Comparison of ENCODE assay signal across 12 cellular contexts in genomic region chr11:120893431-120894206, GRCh38.
DNase-seq lines count a peak whose midpoint lies in the region; ATAC-seq, FAIRE-seq and TF ChIP-seq lines count a peak whose summit lies in the region.
"Had no signal": no experiment of that assay in that cellular context is flagged by ENCODE, and none has a peak within 500 bp of the region (broad histone marks: within the 10 kb centered on the region; RNA-seq: fewer than 3 reads in every experiment).

No MANE protein-coding gene starts in this region.

- H3K27ac Mint-ChIP-seq in endothelial cell (ENCODE audit: unreplicated experiment), result no peak overlapping the region
- H3K27ac Mint-ChIP-seq: T-helper 1 cell treated with Interleukin-12 subunit alpha and Interleukin-12 subunit beta and Interleukin-4 antibody, amounts not matched to agents 30 μg/mL and 1 μg/mL, for 36 hours had no signal

- POLR2A ChIA-PET in GM10248 (lab: Yijun Ruan, JAX), result no interaction called here

- DNase-seq in GM10248 (ENCODE audit: extremely low spot score) (peak; percentile 39), GM19239 (ENCODE audit: insufficient read length, low spot score) (peak; percentile 40), endothelial cell (ENCODE audit: low spot score) (no peak), cerebellar nuclear complex (lab: John Stamatoyannopoulos, UW) (no peak), posterior vena cava (ENCODE audit: low spot score) (no peak)
- DNase-seq: activated CD4-positive, alpha-beta T cell treated with anti-CD3 and anti-CD28 coated beads for 48 hours; GM23248 had no signal

- H3K4me3 Mint-ChIP-seq in endothelial cell (ENCODE audit: unreplicated experiment), result no peak overlapping the region
- H3K4me3 Mint-ChIP-seq: T-helper 1 cell treated with Interleukin-12 subunit alpha and Interleukin-12 subunit beta and Interleukin-4 antibody, amounts not matched to agents 30 μg/mL and 1 μg/mL, for 36 hours had no signal

- TF ChIP-seq CTCF in GM10248 (IDR thresholded peaks at IDR 0.05; ENCODE audit: control extremely low read depth, extremely low read depth, low read depth, missing control alignments), result no peak
- no peak for TF ChIP-seq CTCF in endothelial cell (IDR thresholded peaks at IDR 0.05; ENCODE audit: unreplicated experiment)

- peak; percentile 60 for ATAC-seq in HG02610 (IDR thresholded peaks at IDR 0.05; ENCODE audit: unreplicated experiment)
- peak; percentile 81 for ATAC-seq in HG03342 (IDR thresholded peaks at IDR 0.05; ENCODE audit: unreplicated experiment)
- ATAC-seq in HG02759 (IDR thresholded peaks at IDR 0.05; ENCODE audit: unreplicated experiment), result no peak
- ATAC-seq: Panc1 had no signal

- peak; percentile 82 for FAIRE-seq in GM19239 (lab: Jason Lieb, UNC)

- H3K9me3 Mint-ChIP-seq in endothelial cell (ENCODE audit: unreplicated experiment), result no peaks in the 10 kb centered on the region
- H3K9me3 Mint-ChIP-seq: T-helper 1 cell treated with Interleukin-12 subunit alpha and Interleukin-12 subunit beta and Interleukin-4 antibody, amounts not matched to agents 30 μg/mL and 1 μg/mL, for 36 hours had no signal

- CTCF ChIA-PET in GM10248 (lab: Yijun Ruan, JAX), result interaction anchor here (1.4 kb wide), 1 partner anchor 26 kb away, joined by 3 read pairs; no protein-coding TSS in a partner anchor

- H3K27me3 Mint-ChIP-seq in endothelial cell (ENCODE audit: unreplicated experiment), result no peaks in the 10 kb centered on the region

- intact Hi-C loops in posterior vena cava (cut with DNase I), result loop anchor here in 1 of 2 donors (2.0 kb wide), 1 partner anchor 47 kb away; no protein-coding TSS in a partner anchor

- peaks cover 7% of the 10 kb centered on the region for H3K4me1 Mint-ChIP-seq in endothelial cell (ENCODE audit: unreplicated experiment)

- no peaks in the 10 kb centered on the region for H3K36me3 Mint-ChIP-seq in endothelial cell (ENCODE audit: low read depth, unreplicated experiment)

Comparison
In these comparisons a context has a peak if more than half of its experiments do, and no peak if none do; other contexts are left out.
1. DNase-seq: peak in GM10248 (single experiment) and GM19239 (single experiment); none in endothelial cell (single experiment), cerebellar nuclear complex (0 of 2) and posterior vena cava (single experiment).